ENCODE assay signal across 32 cellular contexts in genomic region chr9:87112656-87113055, GRCh38.
A peak's percentile ranks its signal among the peaks of the same experiment; 100 is the strongest.
DNase-seq lines count a peak whose midpoint lies in the region; ATAC-seq, FAIRE-seq and TF ChIP-seq lines count a peak whose summit lies in the region.
"Had no signal": no experiment of that assay in that cellular context is flagged by ENCODE, and none has a peak within 500 bp of the region (broad histone marks: within the 10 kb centered on the region; RNA-seq: fewer than 3 reads in every experiment).

No MANE protein-coding gene starts in this region.

- H3K4me2 ChIP-seq in GM23338 (no peak overlapping the region), keratinocyte (ENCODE audit: control insufficient read depth, extremely low read depth, insufficient read depth, low read depth, low read length) (no peak overlapping the region)

- H3K9me3 Mint-ChIP-seq in GM23338, result peaks cover 8% of the 10 kb centered on the region; the same call in 2 of the 3 replicates
- no peaks in the 10 kb centered on the region for H3K9me3 Mint-ChIP-seq in activated CD8-positive, alpha-beta T cell treated with anti-CD3 and anti-CD28 coated beads, Interleukin-2, amount 10 ng/mL, durations not matched to agents 7 days and 5 days (ENCODE audit: insufficient read depth)
- H3K9me3 Mint-ChIP-seq: activated naive CD8-positive, alpha-beta T cell treated with anti-CD3 and anti-CD28 coated beads, Interleukin-2, amount 10 ng/mL, durations not matched to agents 7 days and 5 days; T-helper 2 cell treated with Interferon-gamma antibody and Interleukin-4, amounts not matched to agents 5 μg/mL and 100 μg/mL, for 36 hours had no signal

- H2AFZ ChIP-seq in GM23338, result 0 out of 2 replicates have a peak overlapping the region, but pooled peaks have one; percentile 56
- peak overlapping the region; percentile 3 for H2AFZ ChIP-seq in keratinocyte (ENCODE audit: control insufficient read depth, low read length)

- no peaks in the 10 kb centered on the region for H3K4me1 Mint-ChIP-seq in GM23338
- no peaks in the 10 kb centered on the region for H3K4me1 Mint-ChIP-seq in activated CD8-positive, alpha-beta T cell treated with anti-CD3 and anti-CD28 coated beads, Interleukin-2, amount 10 ng/mL, durations not matched to agents 7 days and 5 days (ENCODE audit: low read depth)
- H3K4me1 Mint-ChIP-seq: activated naive CD8-positive, alpha-beta T cell treated with anti-CD3 and anti-CD28 coated beads, Interleukin-2, amount 10 ng/mL, durations not matched to agents 7 days and 5 days; memory B cell had no signal

- no peak overlapping the region for H3K27ac ChIP-seq in GM23338 (ENCODE audit: low read depth)
- H3K27ac ChIP-seq in brain microvascular endothelial cell, result no peak overlapping the region
- no peak overlapping the region for H3K27ac ChIP-seq in keratinocyte (ENCODE audit: control insufficient read depth, insufficient read depth, low read length)
- H3K27ac ChIP-seq: body of pancreas, epithelial cell of prostate had no signal

- no peaks in the 10 kb centered on the region for H3K9me1 ChIP-seq in keratinocyte (ENCODE audit: control insufficient read depth, extremely low read depth, insufficient read depth, low read length)

- no peak for ATAC-seq in GM23338
- no peak for ATAC-seq in HG02870 (IDR thresholded peaks at IDR 0.05; ENCODE audit: unreplicated experiment)
- ATAC-seq in activated CD8-positive, alpha-beta T cell treated with anti-CD3 and anti-CD28 coated beads, Interleukin-2, amount 10 ng/mL, durations not matched to agents 7 days and 5 days, result no peak
- ATAC-seq: body of pancreas; CD8-positive, alpha-beta T cell; left colon; Panc1; sciatic nerve had no signal

- peaks cover 2% of the 10 kb centered on the region for H3K27me3 Mint-ChIP-seq in GM23338 (ENCODE audit: insufficient read depth, low read depth, poor library complexity)
- H3K27me3 Mint-ChIP-seq in activated CD8-positive, alpha-beta T cell treated with anti-CD3 and anti-CD28 coated beads, Interleukin-2, amount 10 ng/mL, durations not matched to agents 7 days and 5 days (ENCODE audit: low read depth), result no peaks in the 10 kb centered on the region

- H4K20me1 ChIP-seq in GM23338 (replicated peaks; ENCODE audit: insufficient read depth) (no peaks in the 10 kb centered on the region), keratinocyte (ENCODE audit: control insufficient read depth, extremely low read depth, insufficient read depth, low read length) (no peaks in the 10 kb centered on the region)

- no peaks in the 10 kb centered on the region for H3K9me2 ChIP-seq in GM23338 (ENCODE audit: insufficient read depth)

- H3K9me3 ChIP-seq in keratinocyte (ENCODE audit: control insufficient read depth, low read depth, low read length), result no peaks in the 10 kb centered on the region
- H3K9me3 ChIP-seq in HAP-1, result no peaks in the 10 kb centered on the region
- H3K9me3 ChIP-seq: body of pancreas had no signal

- no peak for FAIRE-seq in keratinocyte (lab: Jason Lieb, UNC)
- FAIRE-seq in D721Med (lab: Jason Lieb, UNC), result no peak
- FAIRE-seq: colon had no signal

- POLR2A ChIA-PET in activated CD8-positive, alpha-beta T cell treated with anti-CD3 and anti-CD28 coated beads, Interleukin-2, amount 10 ng/mL, durations not matched to agents 7 days and 5 days (lab: Charles Lee), result no interaction called here

- TF ChIP-seq CTCF in GM23338 (conservative IDR thresholded peaks at IDR 0.05; ENCODE audit: low read depth in 2 of 2), result no peak
- TF ChIP-seq CTCF in brain microvascular endothelial cell (IDR thresholded peaks at IDR 0.05; ENCODE audit: low read depth, low read length, missing control alignments), result no peak
- no peak for TF ChIP-seq CTCF in keratinocyte (optimal IDR thresholded peaks at IDR 0.05 in 1 of 3, IDR thresholded peaks at IDR 0.05 in 1 of 3, conservative IDR thresholded peaks at IDR 0.05 in 1 of 3; ENCODE audit: extremely low read depth in 1 of 3, insufficient read depth in 2 of 3, low read length in 3 of 3)
- no peak for TF ChIP-seq CTCF in D721Med (IDR thresholded peaks at IDR 0.05; ENCODE audit: insufficient read depth, missing control alignments)

- H3K79me2 ChIP-seq in GM23338 (replicated peaks; ENCODE audit: insufficient read depth) (no peaks in the 10 kb centered on the region), keratinocyte (ENCODE audit: control insufficient read depth, insufficient read depth, low read length) (no peaks in the 10 kb centered on the region)

- H3K27me3 ChIP-seq in GM23338 (ENCODE audit: insufficient read depth) (no peaks in the 10 kb centered on the region), brain microvascular endothelial cell (replicated peaks) (no peaks in the 10 kb centered on the region), keratinocyte (ENCODE audit: control insufficient read depth, extremely low read depth, insufficient read depth, low read length) (no peaks in the 10 kb centered on the region), HAP-1 (ENCODE audit: low read depth) (no peaks in the 10 kb centered on the region)
- H3K27me3 ChIP-seq: body of pancreas had no signal

- no peak overlapping the region for H3K9ac ChIP-seq in keratinocyte (ENCODE audit: control insufficient read depth, extremely low read depth, insufficient read depth, low read length)

- in situ Hi-C loops in brain microvascular endothelial cell (cut with HindIII; ENCODE audit: low pct_ligation_motif_present, low sequenced_read_pairs), result no loop called here
- in situ Hi-C loops in HAP-1 (cut with MboI; ENCODE audit: low sequenced_read_pairs), result no loop called here

- H3K4me3 ChIP-seq in GM23338 (no peak overlapping the region), brain microvascular endothelial cell (ENCODE audit: low read depth, low read length) (no peak overlapping the region), keratinocyte (ENCODE audit: control insufficient read depth in 2 of 3, extremely low read depth in 1 of 3, insufficient read depth in 2 of 3, low read depth in 1 of 3, low read length in 3 of 3) (no peak overlapping the region), HAP-1 (no peak overlapping the region)
- H3K4me3 ChIP-seq: body of pancreas had no signal

- 0 out of 3 replicates have a peak, but pooled peaks cover 2% of the 10 kb centered on the region for H3K36me3 Mint-ChIP-seq in GM23338 (ENCODE audit: low read depth)
- H3K36me3 Mint-ChIP-seq in activated CD8-positive, alpha-beta T cell treated with anti-CD3 and anti-CD28 coated beads, Interleukin-2, amount 10 ng/mL, durations not matched to agents 7 days and 5 days (ENCODE audit: low read depth), result no peaks in the 10 kb centered on the region
- H3K36me3 Mint-ChIP-seq: activated naive CD8-positive, alpha-beta T cell treated with anti-CD3 and anti-CD28 coated beads, Interleukin-2, amount 10 ng/mL, durations not matched to agents 7 days and 5 days; CD8-positive, alpha-beta T cell; memory B cell had no signal

- H3F3A ChIP-seq in GM23338 (replicated peaks; ENCODE audit: low read depth), result no peaks in the 10 kb centered on the region

- dilution Hi-C loops in keratinocyte (cut with MboI; ENCODE audit: extremely low pct_ligation_motif_present, low sequenced_read_pairs), result no loop called here

- H3K27ac Mint-ChIP-seq in GM23338, result no peak overlapping the region; the same call in 1 of the 2 replicates
- H3K27ac Mint-ChIP-seq in activated CD8-positive, alpha-beta T cell treated with anti-CD3 and anti-CD28 coated beads, Interleukin-2, amount 10 ng/mL, durations not matched to agents 7 days and 5 days, result no peak overlapping the region
- H3K27ac Mint-ChIP-seq: activated naive CD8-positive, alpha-beta T cell treated with anti-CD3 and anti-CD28 coated beads, Interleukin-2, amount 10 ng/mL, durations not matched to agents 7 days and 5 days; CD8-positive, alpha-beta T cell; memory B cell; progenitor cell of endocrine pancreas; T-helper 2 cell treated with Interferon-gamma antibody and Interleukin-4, amounts not matched to agents 5 μg/mL and 100 μg/mL, for 36 hours had no signal

- H3K4me3 Mint-ChIP-seq in GM23338, result no peak overlapping the region
- H3K4me3 Mint-ChIP-seq in activated CD8-positive, alpha-beta T cell treated with anti-CD3 and anti-CD28 coated beads, Interleukin-2, amount 10 ng/mL, durations not matched to agents 7 days and 5 days, result no peak overlapping the region
- H3K4me3 Mint-ChIP-seq: activated naive CD8-positive, alpha-beta T cell treated with anti-CD3 and anti-CD28 coated beads, Interleukin-2, amount 10 ng/mL, durations not matched to agents 7 days and 5 days; CD8-positive, alpha-beta T cell; memory B cell; T-helper 2 cell treated with Interferon-gamma antibody and Interleukin-4, amounts not matched to agents 5 μg/mL and 100 μg/mL, for 36 hours had no signal

- DNase-seq in AG08395 (ENCODE audit: low spot score), result peak; percentile 48
- DNase-seq in GM23338 (ENCODE audit: low spot score), result no peak
- DNase-seq in brain microvascular endothelial cell, result peak; percentile 42
- DNase-seq in keratinocyte (ENCODE audit: low read depth, low spot score), result no peak
- no peak for DNase-seq in D721Med (ENCODE audit: insufficient read length, low spot score)
- no peak for DNase-seq in activated CD8-positive, alpha-beta T cell treated with anti-CD3 and anti-CD28 coated beads, Interleukin-2, amount 10 ng/mL, durations not matched to agents 7 days and 5 days
- DNase-seq in HAP-1 (ENCODE audit: low spot score in 2 of 2), result no peak
- DNase-seq: 8988T; activated CD8-positive, alpha-beta memory T cell treated with anti-CD3 and anti-CD28 coated beads for 24 hours; activated effector memory CD4-positive, alpha-beta T cell treated with Interleukin-2 at 50 U/mL for 16 hours; activated naive CD8-positive, alpha-beta T cell treated with anti-CD3 and anti-CD28 coated beads, Interleukin-2, amount 10 ng/mL, durations not matched to agents 7 days and 5 days; body of pancreas; CD8-positive, alpha-beta T cell; DMS 273 treated with DMSO at 0.1 percent for 48 hours; effector CD8-positive, alpha-beta T cell; foreskin melanocyte; left colon; NCI-H1105 treated with DMSO at 0.1 percent for 48 hours; NCI-H2029; NCI-H2227 treated with DMSO at 0.1 percent for 48 hours; NCI-H69; SHP77 treated with DMSO at 0.1 percent for 48 hours; stimulated activated CD4-positive, alpha-beta T cell treated with anti-CD3 and anti-CD28 coated beads, Interleukin-15, amount 100 ng/mL, for 24 hours; stimulated activated naive CD4-positive, alpha-beta T cell had no signal

- CTCF ChIA-PET in activated CD8-positive, alpha-beta T cell treated with anti-CD3 and anti-CD28 coated beads, Interleukin-2, amount 10 ng/mL, durations not matched to agents 7 days and 5 days (lab: Charles Lee), result no interaction called here

- H3K4me1 ChIP-seq in GM23338 (ENCODE audit: insufficient read depth), result no peaks in the 10 kb centered on the region
- peaks cover 11% of the 10 kb centered on the region for H3K4me1 ChIP-seq in keratinocyte (ENCODE audit: control insufficient read depth, extremely low read depth, insufficient read depth, low read length)
- H3K4me1 ChIP-seq in HAP-1, result no peaks in the 10 kb centered on the region
- H3K4me1 ChIP-seq: body of pancreas had no signal

- no peaks in the 10 kb centered on the region for H3K36me3 ChIP-seq in GM23338 (ENCODE audit: insufficient read depth)
- H3K36me3 ChIP-seq in brain microvascular endothelial cell (replicated peaks), result no peaks in the 10 kb centered on the region
- H3K36me3 ChIP-seq in keratinocyte (ENCODE audit: control insufficient read depth in 2 of 2, extremely low read depth in 1 of 2, insufficient read depth in 2 of 2, low read length in 2 of 2), result no peaks in the 10 kb centered on the region
- no peaks in the 10 kb centered on the region for H3K36me3 ChIP-seq in HAP-1 (replicated peaks)

TF ChIP-seq in GM23338, 12 proteins besides CTCF, POLR2A, EP300 and RAD21 (continues in another document):
- TF ChIP-seq NANOG (IDR thresholded peaks at IDR 0.05; ENCODE audit: borderline replicate concordance), result no peak

Comparison
In these comparisons a context has a peak if more than half of its experiments do, and no peak if none do; other contexts are left out.
1. DNase-seq: peak in AG08395 (single experiment) and brain microvascular endothelial cell (single experiment); none in GM23338 (single experiment), keratinocyte (single experiment), D721Med (single experiment), activated CD8-positive, alpha-beta T cell treated with anti-CD3 and anti-CD28 coated beads, Interleukin-2, amount 10 ng/mL, durations not matched to agents 7 days and 5 days (single experiment) and HAP-1 (0 of 2).